20 cellular contexts compared by ENCODE assay signal in the genomic region with DNA sequence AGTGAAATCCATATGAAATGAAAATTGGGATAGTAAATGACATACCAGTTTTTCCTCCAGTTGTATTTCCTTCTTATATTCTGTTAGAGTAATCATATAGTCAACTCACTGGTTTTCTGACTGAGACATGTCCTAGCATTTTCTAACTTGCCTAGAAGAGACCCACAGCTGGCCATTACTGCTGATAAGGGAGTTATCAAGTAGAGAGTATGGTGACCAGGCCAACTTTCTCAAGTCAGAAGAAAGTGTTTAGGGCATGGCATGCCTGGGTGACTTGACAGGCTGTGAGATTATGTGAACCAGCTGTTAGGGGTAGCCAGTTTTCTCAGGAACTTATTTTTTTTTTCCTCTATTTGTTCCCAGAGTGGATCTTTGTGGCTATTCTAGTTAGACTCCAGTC.
"Had no signal": no experiment of that assay in that cellular context is flagged by ENCODE, and none has a peak within 500 bp of the region (broad histone marks: within the 10 kb centered on the region; RNA-seq: fewer than 3 reads in every experiment).

No MANE protein-coding gene starts in this region.

- FAIRE-seq: frontal cortex, TTC549 had no signal

- H2AFZ ChIP-seq: parathyroid adenoma had no signal

- H3K9ac ChIP-seq: parathyroid adenoma had no signal

- ATAC-seq: activated CD8-positive, alpha-beta T cell treated with anti-CD3 and anti-CD28 coated beads, Interleukin-2, amount 10 ng/mL, durations not matched to agents 7 days and 5 days; activated naive CD4-positive, alpha-beta T cell treated with anti-CD3 and anti-CD28 coated beads, Interleukin-2, amount 50 U/mL, for 72 hours; activated T-cell treated with anti-CD3 and anti-CD28 coated beads, Interleukin-2, amount 50 U/mL, for 72 hours; heart right ventricle; left lobe of liver had no signal

- DNase-seq: activated CD4-positive, alpha-beta T cell treated with anti-CD3 and anti-CD28 coated beads, Interleukin-2, amount 10 ng/mL, durations not matched to agents 24 days and 14 days; activated CD4-positive, CD25-positive, alpha-beta regulatory T cell; activated CD8-positive, alpha-beta memory T cell treated with anti-CD3 and anti-CD28 coated beads, Interleukin-2, amount 50 U/mL, for 4 hours; activated CD8-positive, alpha-beta T cell treated with anti-CD3 and anti-CD28 coated beads, Interleukin-2, amount 10 ng/mL, durations not matched to agents 7 days and 5 days; activated gamma-delta T cell; activated T-cell treated with anti-CD3 and anti-CD28 coated beads, Interleukin-2, amount 50 U/mL, for 72 hours; effector CD4-positive, alpha-beta T cell; heart right ventricle; midbrain; stimulated activated CD4-positive, alpha-beta T cell treated with anti-CD3 and anti-CD28 coated beads, Interleukin-4, amount 100 ng/mL, for 24 hours; stimulated activated naive CD4-positive, alpha-beta T cell; tibial artery had no signal

- H3K4me1 Mint-ChIP-seq: activated CD4-positive, alpha-beta T cell treated with anti-CD3 and anti-CD28 coated beads, Interleukin-2, amount 10 ng/mL, durations not matched to agents 24 days and 14 days; central memory CD8-positive, alpha-beta T cell had no signal

- H3K4me3 Mint-ChIP-seq: activated CD4-positive, alpha-beta T cell treated with anti-CD3 and anti-CD28 coated beads, Interleukin-2, amount 10 ng/mL, durations not matched to agents 24 days and 14 days; activated CD8-positive, alpha-beta T cell treated with anti-CD3 and anti-CD28 coated beads, Interleukin-2, amount 10 ng/mL, durations not matched to agents 7 days and 5 days; activated T-cell treated with anti-CD3 and anti-CD28 coated beads, Interleukin-2, amount 50 U/mL, for 72 hours; central memory CD8-positive, alpha-beta T cell had no signal

- H3K9me3 ChIP-seq: vagina had no signal

- H3K4me1 ChIP-seq: heart right ventricle, parathyroid adenoma, tibial artery, vagina had no signal

- H3K4me3 ChIP-seq: coronary artery, heart right ventricle, tibial artery, vagina had no signal

- H3K9me3 Mint-ChIP-seq: activated CD4-positive, alpha-beta T cell treated with anti-CD3 and anti-CD28 coated beads, Interleukin-2, amount 10 ng/mL, durations not matched to agents 24 days and 14 days; activated naive CD4-positive, alpha-beta T cell treated with anti-CD3 and anti-CD28 coated beads, Interleukin-2, amount 50 U/mL, for 72 hours; activated T-cell treated with anti-CD3 and anti-CD28 coated beads, Interleukin-2, amount 50 U/mL, for 72 hours; central memory CD8-positive, alpha-beta T cell had no signal

- H3K79me2 ChIP-seq: parathyroid adenoma had no signal

- H3K27ac Mint-ChIP-seq: activated CD4-positive, alpha-beta T cell treated with anti-CD3 and anti-CD28 coated beads, Interleukin-2, amount 10 ng/mL, durations not matched to agents 24 days and 14 days; activated CD8-positive, alpha-beta T cell treated with anti-CD3 and anti-CD28 coated beads, Interleukin-2, amount 10 ng/mL, durations not matched to agents 7 days and 5 days; activated naive CD4-positive, alpha-beta T cell treated with anti-CD3 and anti-CD28 coated beads, Interleukin-2, amount 50 U/mL, for 72 hours; activated T-cell treated with anti-CD3 and anti-CD28 coated beads, Interleukin-2, amount 50 U/mL, for 72 hours had no signal

- H3K27ac ChIP-seq: coronary artery, heart right ventricle, parathyroid adenoma, tibial artery, vagina had no signal

- H3K27me3 Mint-ChIP-seq: activated CD4-positive, alpha-beta T cell treated with anti-CD3 and anti-CD28 coated beads, Interleukin-2, amount 10 ng/mL, durations not matched to agents 24 days and 14 days; central memory CD8-positive, alpha-beta T cell had no signal

- H3K27me3 ChIP-seq: heart right ventricle, tibial artery, vagina had no signal
